Comparison of ENCODE assay signal across 8 cellular contexts in the genomic region with DNA sequence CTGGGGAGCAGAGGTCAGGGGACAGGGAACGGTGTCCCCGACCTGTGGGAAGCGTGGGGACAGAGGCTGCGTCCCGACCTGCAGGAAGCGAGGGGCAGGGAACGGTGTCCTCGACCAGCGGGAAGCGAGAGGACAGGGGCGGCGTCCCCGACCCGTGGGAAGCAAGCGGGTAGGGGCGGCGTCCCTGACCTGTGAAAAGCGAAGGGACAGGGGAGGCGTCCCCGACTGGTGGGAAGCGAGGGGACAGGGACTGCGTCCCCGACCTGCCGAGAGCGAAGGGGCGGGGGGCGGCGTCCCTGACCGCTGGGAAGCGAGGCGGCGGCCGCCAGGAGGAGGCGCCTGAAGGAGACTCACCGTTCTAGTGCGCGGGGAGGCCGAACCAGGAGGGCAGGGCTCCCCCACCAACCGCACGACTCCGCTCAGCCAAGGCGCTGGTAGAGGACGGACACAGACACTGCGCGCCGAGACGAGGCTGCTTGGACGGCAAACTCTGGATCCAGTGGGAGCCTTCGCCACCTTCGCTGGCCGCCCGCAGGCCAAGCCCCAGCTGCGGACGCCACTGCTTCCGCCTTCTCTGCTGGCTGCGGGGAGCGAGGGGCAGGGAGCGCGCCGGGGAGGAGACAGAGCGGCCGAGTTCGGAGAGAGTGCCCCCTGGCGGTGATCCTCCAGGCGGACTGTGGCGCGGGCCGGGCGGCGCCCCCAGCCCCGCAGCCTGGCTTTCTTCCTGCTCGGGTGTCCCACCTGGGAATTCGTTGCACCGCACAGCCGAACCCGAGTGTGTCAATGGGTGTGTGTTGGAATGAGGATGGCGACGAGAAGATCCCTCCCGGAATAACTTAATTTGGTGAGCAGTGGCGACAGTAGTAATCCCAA. TPM values are rescaled to one million over a fixed set of nuclear protein-coding genes. Genes with fewer than 3 reads are reported as not detected.
DNase-seq lines count a peak whose midpoint lies in the region; ATAC-seq and TF ChIP-seq lines count a peak whose summit lies in the region.

A gene with protein sequence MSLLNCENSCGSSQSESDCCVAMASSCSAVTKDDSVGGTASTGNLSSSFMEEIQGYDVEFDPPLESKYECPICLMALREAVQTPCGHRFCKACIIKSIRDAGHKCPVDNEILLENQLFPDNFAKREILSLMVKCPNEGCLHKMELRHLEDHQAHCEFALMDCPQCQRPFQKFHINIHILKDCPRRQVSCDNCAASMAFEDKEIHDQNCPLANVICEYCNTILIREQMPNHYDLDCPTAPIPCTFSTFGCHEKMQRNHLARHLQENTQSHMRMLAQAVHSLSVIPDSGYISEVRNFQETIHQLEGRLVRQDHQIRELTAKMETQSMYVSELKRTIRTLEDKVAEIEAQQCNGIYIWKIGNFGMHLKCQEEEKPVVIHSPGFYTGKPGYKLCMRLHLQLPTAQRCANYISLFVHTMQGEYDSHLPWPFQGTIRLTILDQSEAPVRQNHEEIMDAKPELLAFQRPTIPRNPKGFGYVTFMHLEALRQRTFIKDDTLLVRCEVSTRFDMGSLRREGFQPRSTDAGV (minus strand): TSS at position 579 of the 873 bp plus-strand sequence. CDS start 8,757 bp downstream, outside the sequence.

- H3K27ac ChIP-seq in OCI-LY1 (ENCODE audit: low read depth, low read length, poor library complexity, severe bottlenecking) (no peak within 1 kb of the TSS), epithelial cell of prostate (peak within 1 kb of the TSS; percentile 91)

- H3K9me2 ChIP-seq in OCI-LY1 (ENCODE audit: low read depth, low read length) = no peaks in the 10 kb centered on the region

- H4K20me1 ChIP-seq in OCI-LY1 (ENCODE audit: insufficient read depth, low read length) = peaks cover 3% of the 10 kb centered on the region; the same call in 1 of the 2 replicates

- ATAC-seq in GM21360 (IDR thresholded peaks at IDR 0.05; ENCODE audit: unreplicated experiment) = peak; percentile 94
- peak; percentile 99 for ATAC-seq in mucosa of descending colon

- peaks cover 20% of the 10 kb centered on the region for H3K79me2 ChIP-seq in OCI-LY1 (ENCODE audit: insufficient read depth, low read length)

- peak; percentile 94 for DNase-seq in D341Med (ENCODE audit: low spot score)
- peak; percentile 95 for DNase-seq in HT-29 (ENCODE audit: low spot score)
- DNase-seq in activated T-cell treated with anti-CD3 and anti-CD28 coated beads for 1 hour (ENCODE audit: low read depth) = peak; percentile 92
- peak; percentile 22 for DNase-seq in epithelial cell of prostate (ENCODE audit: low read depth, low spot score)
- DNase-seq in mucosa of descending colon = peak; percentile 92 to 94 (median 94)
- DNase-seq in stimulated activated CD8-positive, alpha-beta memory T cell treated with anti-CD3 and anti-CD28 coated beads, Interleukin-4, amount 100 ng/mL, for 24 hours (ENCODE audit: low read depth) = peak; percentile 88

- H3K4me3 ChIP-seq in OCI-LY1 (ENCODE audit: low read depth, low read length, poor library complexity, severe bottlenecking) (peak within 1 kb of the TSS; percentile 93), mucosa of descending colon (peak within 1 kb of the TSS; percentile 74)

- H3K4me1 ChIP-seq in OCI-LY1 (ENCODE audit: insufficient read depth, low read length, severe bottlenecking) (peaks cover 19% of the 10 kb centered on the region), mucosa of descending colon (ENCODE audit: low read depth) (peaks cover 8% of the 10 kb centered on the region)

- H3K27me3 ChIP-seq in OCI-LY1 (ENCODE audit: insufficient read depth, low read length) = no peaks in the 10 kb centered on the region

- TF ChIP-seq CTCF in OCI-LY1 (IDR thresholded peaks at IDR 0.05; ENCODE audit: low read length) = peak; percentile 80
- peak; percentile 93 for TF ChIP-seq CTCF in mucosa of descending colon (IDR thresholded peaks at IDR 0.05)

- H3K36me3 ChIP-seq in OCI-LY1 (ENCODE audit: insufficient read depth, low read length) = no peaks in the 10 kb centered on the region
- H3K36me3 ChIP-seq in mucosa of descending colon (ENCODE audit: low read depth) = no peaks in the 10 kb centered on the region

- peak within 1 kb of the TSS; percentile 93 for H3K4me2 ChIP-seq in OCI-LY1 (ENCODE audit: low read length)

- intact Hi-C loops in mucosa of descending colon (cut with DNase I, micrococcal nuclease) = no loop called here

- no peaks in the 10 kb centered on the region for H3F3A ChIP-seq in OCI-LY1 (ENCODE audit: insufficient read depth, low read length)

- H3K9ac ChIP-seq in OCI-LY1 (ENCODE audit: low read length) = peak within 1 kb of the TSS; percentile 75

- H2AFZ ChIP-seq in OCI-LY1 (ENCODE audit: low read length) = peak within 1 kb of the TSS; percentile 99

- H3K9me3 ChIP-seq in OCI-LY1 (ENCODE audit: low read length) (no peaks in the 10 kb centered on the region), mucosa of descending colon (no peaks in the 10 kb centered on the region)

RNA-seq across cellular contexts. Expression of the gene that starts here (rescaled TPM):
- total RNA-seq in HT-29 (2014; rRNA removed; shearing (Covaris generic)) = 4.9 and 5.7 TPM in 2 replicates
- 10 to 100 TPM; 15.5 to 19.2 (median 17.9) TPM for total RNA-seq in mucosa of descending colon

Comparison
In these comparisons a context has a peak if more than half of its experiments do, and no peak if none do; other contexts are left out.
1. DNase-seq: peak in every context shown above with its lines; median percentile 95 in HT-29; 94 in D341Med; 94 in mucosa of descending colon; 92 in activated T-cell treated with anti-CD3 and anti-CD28 coated beads for 1 hour; 88 in stimulated activated CD8-positive, alpha-beta memory T cell treated with anti-CD3 and anti-CD28 coated beads, Interleukin-4, amount 100 ng/mL, for 24 hours; 22 in epithelial cell of prostate.